8 cellular contexts compared by ENCODE assay signal in genomic region chr19:47746129-47746528, GRCh38. TPM values are rescaled to one million over a fixed set of nuclear protein-coding genes. Genes with fewer than 3 reads are reported as not detected.
DNase-seq lines count a peak whose midpoint lies in the region; TF ChIP-seq lines count a peak whose summit lies in the region.
"Not testable (repeated sequence)": the region's sequence is repeated elsewhere in the genome, so short reads cannot be mapped to it uniquely, and the experiment has no call there.
"Had no signal": no experiment of that assay in that cellular context is flagged by ENCODE, and none has a peak within 500 bp of the region (broad histone marks: within the 10 kb centered on the region; RNA-seq: fewer than 3 reads in every experiment).

No MANE protein-coding gene starts in this region.

- H3K9ac ChIP-seq in OCI-LY1 (ENCODE audit: low read length) (peak overlapping the region; percentile 90), mesenchymal stem cell (ENCODE audit: low read length) (peak overlapping the region; percentile 95), smooth muscle cell (ENCODE audit: low read depth) (peak overlapping the region; percentile 94)

- H3K27me3 Mint-ChIP-seq in CD4-positive, alpha-beta memory T cell; activated naive CD4-positive, alpha-beta T cell treated with anti-CD3 and anti-CD28 coated beads, Interleukin-2, amount 50 U/mL, for 24 hours: not testable (repeated sequence)

- DNase-seq in CD4-positive, alpha-beta memory T cell; epithelial cell of prostate (ENCODE audit: low read depth, low spot score); mesenchymal stem cell; smooth muscle cell (lab: John Stamatoyannopoulos, UW; ENCODE audit: unreplicated experiment): not testable (repeated sequence)

- CTCF ChIA-PET in CD4-positive, alpha-beta memory T cell (lab: Charles Lee; ENCODE audit: partially characterized antibody), result interaction anchor here (0.9 to 4.7 kb wide), 5 partner anchors 21 to 310 kb away, joined by 3 to 44 read pairs (median 3); partner anchors contain the start of gene EHD2

- H3K36me3 ChIP-seq in CD4-positive, alpha-beta memory T cell (ENCODE audit: insufficient read depth, low read length), result peaks cover 32% of the 10 kb centered on the region
- H3K36me3 ChIP-seq in OCI-LY1 (ENCODE audit: insufficient read depth, low read length), result peaks cover 41% of the 10 kb centered on the region
- peaks cover 50 to 61% of the 10 kb centered on the region in 2 experiments for H3K36me3 ChIP-seq in mesenchymal stem cell (ENCODE audit: control insufficient read depth in 1 of 2, insufficient read depth in 2 of 2, low read depth in 1 of 2, low read length in 2 of 2)
- H3K36me3 ChIP-seq in smooth muscle cell (ENCODE audit: low read depth), result not testable (repeated sequence)

- H3K4me2 ChIP-seq in OCI-LY1 (ENCODE audit: low read length), result peak overlapping the region; percentile 77
- peak overlapping the region; percentile 56 for H3K4me2 ChIP-seq in mesenchymal stem cell (ENCODE audit: low read length, poor library complexity, severe bottlenecking)
- H3K4me2 ChIP-seq in smooth muscle cell, result peak overlapping the region; percentile 98

- H3K27ac ChIP-seq in CD4-positive, alpha-beta memory T cell (ENCODE audit: low read depth, low read length); OCI-LY1 (ENCODE audit: low read depth, low read length, poor library complexity, severe bottlenecking); mesenchymal stem cell (ENCODE audit: low read length, poor library complexity, severe bottlenecking); smooth muscle cell (ENCODE audit: low read depth): not testable (repeated sequence)
- H3K27ac ChIP-seq in epithelial cell of prostate, result peak overlapping the region; percentile 91

- not testable (repeated sequence) for H2BK120ac ChIP-seq in mesenchymal stem cell (ENCODE audit: low read depth, low read length)

- H4K20me1 ChIP-seq in OCI-LY1 (ENCODE audit: insufficient read depth, low read length), result not testable (repeated sequence)
- peaks cover 40% of the 10 kb centered on the region for H4K20me1 ChIP-seq in smooth muscle cell (ENCODE audit: low read depth)

- not testable (repeated sequence) for H3K4ac ChIP-seq in mesenchymal stem cell (ENCODE audit: low read depth in 1 of 2, low read length in 2 of 2)

- not testable (repeated sequence) for H3K9me3 Mint-ChIP-seq in CD4-positive, alpha-beta memory T cell; activated naive CD4-positive, alpha-beta T cell treated with anti-CD3 and anti-CD28 coated beads, Interleukin-2, amount 50 U/mL, for 24 hours

- peaks cover 10 to 32% of the 10 kb centered on the region in 2 donors for H3K36me3 Mint-ChIP-seq in CD4-positive, alpha-beta memory T cell
- H3K36me3 Mint-ChIP-seq in activated naive CD4-positive, alpha-beta T cell treated with anti-CD3 and anti-CD28 coated beads, Interleukin-2, amount 50 U/mL, for 24 hours, result peaks cover 13% of the 10 kb centered on the region

- 85% methylated on average over 17 of the region's 17 CpGs for WGBS in mesenchymal stem cell
- 70% methylated on average over 17 of the region's 17 CpGs for WGBS in smooth muscle cell (ENCODE audit: low lambda C conversion rate)

- H3K27ac Mint-ChIP-seq in CD4-positive, alpha-beta memory T cell, result peak overlapping the region; percentile 98 to 100 (median 100)
- peak overlapping the region; percentile 100 for H3K27ac Mint-ChIP-seq in activated naive CD4-positive, alpha-beta T cell treated with anti-CD3 and anti-CD28 coated beads, Interleukin-2, amount 50 U/mL, for 24 hours

- H3F3A ChIP-seq in OCI-LY1 (ENCODE audit: insufficient read depth, low read length), result not testable (repeated sequence)
- H3F3A ChIP-seq in smooth muscle cell (ENCODE audit: low read depth), result peaks cover 21% of the 10 kb centered on the region

- H2BK5ac ChIP-seq in mesenchymal stem cell (ENCODE audit: low read depth, low read length, poor library complexity, severe bottlenecking), result not testable (repeated sequence)

- H3K4me3 Mint-ChIP-seq in CD4-positive, alpha-beta memory T cell, result peak overlapping the region; percentile 97 to 100 (median 99)
- H3K4me3 Mint-ChIP-seq in activated naive CD4-positive, alpha-beta T cell treated with anti-CD3 and anti-CD28 coated beads, Interleukin-2, amount 50 U/mL, for 24 hours, result peak overlapping the region; percentile 100

- H4K8ac ChIP-seq in mesenchymal stem cell (ENCODE audit: low read length), result not testable (repeated sequence)

- H3K18ac ChIP-seq in mesenchymal stem cell (ENCODE audit: low read depth in 1 of 2, low read length in 2 of 2), result not testable (repeated sequence)

- H3K9me3 ChIP-seq in CD4-positive, alpha-beta memory T cell (ENCODE audit: control insufficient read depth in 1 of 2, low read length in 2 of 2); OCI-LY1 (ENCODE audit: low read length); mesenchymal stem cell (ENCODE audit: control insufficient read depth, low read length); smooth muscle cell (replicated peaks; ENCODE audit: low read depth): not testable (repeated sequence)

- H3K4me3 ChIP-seq in CD4-positive, alpha-beta memory T cell (ENCODE audit: low read length in 2 of 2), result peak overlapping the region in 1 of 2 donors; percentile 91
- H3K4me3 ChIP-seq in OCI-LY1 (ENCODE audit: low read depth, low read length, poor library complexity, severe bottlenecking) (peak overlapping the region; percentile 94), mesenchymal stem cell (ENCODE audit: insufficient read depth in 1 of 2, low read depth in 1 of 2, low read length in 2 of 2) (peak overlapping the region; percentile 44 to 83), smooth muscle cell (peak overlapping the region; percentile 100)

- peaks cover 54% of the 10 kb centered on the region for H3K4me1 ChIP-seq in CD4-positive, alpha-beta memory T cell (ENCODE audit: insufficient read depth, low read length)
- H3K4me1 ChIP-seq in OCI-LY1 (ENCODE audit: insufficient read depth, low read length, severe bottlenecking) (peaks cover 48% of the 10 kb centered on the region), mesenchymal stem cell (ENCODE audit: control insufficient read depth, insufficient read depth, low read depth, low read length) (peaks cover 28% of the 10 kb centered on the region), smooth muscle cell (ENCODE audit: low read depth) (peaks cover 11% of the 10 kb centered on the region)

- POLR2A ChIA-PET in CD4-positive, alpha-beta memory T cell (lab: Charles Lee; ENCODE audit: partially characterized antibody), result interaction anchor here (1.0 to 2.8 kb wide), 7 partner anchors 12 to 262 kb away, joined by 3 to 14 read pairs (median 4); partner anchors contain the start of genes KPTN and SELENOW

- intact Hi-C loops in CD4-positive, alpha-beta memory T cell (cut with micrococcal nuclease), result loop anchor here (10.0 kb wide), 1 partner anchor 141 kb away; the partner anchor contains the start of gene BICRA

- H3K9me2 ChIP-seq in OCI-LY1 (ENCODE audit: low read depth, low read length), result not testable (repeated sequence)

- not testable (repeated sequence) for H2AFZ ChIP-seq in OCI-LY1 (ENCODE audit: low read length); mesenchymal stem cell (ENCODE audit: low read depth, low read length); smooth muscle cell (ENCODE audit: low read depth)

- H3K79me2 ChIP-seq in OCI-LY1 (ENCODE audit: insufficient read depth, low read length) (peaks cover 11% of the 10 kb centered on the region; the same call in 1 of the 2 replicates), smooth muscle cell (ENCODE audit: low read depth) (peaks cover 37% of the 10 kb centered on the region)

- H2AK5ac ChIP-seq in mesenchymal stem cell (ENCODE audit: low read length, severe bottlenecking), result not testable (repeated sequence)

- H2BK15ac ChIP-seq in mesenchymal stem cell (ENCODE audit: low read depth, poor library complexity, severe bottlenecking), result not testable (repeated sequence)

- H3K79me1 ChIP-seq in mesenchymal stem cell (replicated peaks; ENCODE audit: low read length, poor library complexity, severe bottlenecking), result peaks cover 35% of the 10 kb centered on the region

- H3K4me1 Mint-ChIP-seq in CD4-positive, alpha-beta memory T cell, result peaks cover 18 to 49% (median 31%) of the 10 kb centered on the region in 4 donors
- peaks cover 47% of the 10 kb centered on the region for H3K4me1 Mint-ChIP-seq in activated naive CD4-positive, alpha-beta T cell treated with anti-CD3 and anti-CD28 coated beads, Interleukin-2, amount 50 U/mL, for 24 hours

- TF ChIP-seq CTCF in OCI-LY1 (IDR thresholded peaks at IDR 0.05; ENCODE audit: low read length); smooth muscle cell (IDR thresholded peaks at IDR 0.05; ENCODE audit: borderline replicate concordance, insufficient read depth, poor library complexity, severe bottlenecking): not testable (repeated sequence)

- H4K91ac ChIP-seq in mesenchymal stem cell (ENCODE audit: low read length), result not testable (repeated sequence)

- H3K27me3 ChIP-seq in CD4-positive, alpha-beta memory T cell (ENCODE audit: insufficient read depth, low read length); OCI-LY1 (ENCODE audit: insufficient read depth, low read length); mesenchymal stem cell (ENCODE audit: control insufficient read depth in 1 of 2, insufficient read depth in 1 of 2, low read length in 2 of 2); smooth muscle cell (ENCODE audit: low read depth): not testable (repeated sequence)

- H3K23ac ChIP-seq in mesenchymal stem cell (ENCODE audit: low read length in 2 of 2), result not testable (repeated sequence)

- not testable (repeated sequence) for H3K14ac ChIP-seq in mesenchymal stem cell (ENCODE audit: low read length in 2 of 2)

- H2BK12ac ChIP-seq in mesenchymal stem cell (ENCODE audit: low read length in 2 of 2), result not testable (repeated sequence)

RNA-seq across cellular contexts. Expression of gene NOP53, which starts 0.8 kb away (rescaled TPM):
- 100 to 1,000 TPM; 863 to 875 TPM for total RNA-seq in CD4-positive, alpha-beta memory T cell
- 100 to 1,000 TPM; 156 to 225 TPM for polyA plus RNA-seq in CD4-positive, alpha-beta memory T cell
- 245 TPM for polyA plus RNA-seq in mesenchymal stem cell (2013, experiment 1 of 2)
- 251 TPM for polyA plus RNA-seq in mesenchymal stem cell (2013, experiment 2 of 2)
- total RNA-seq in smooth muscle cell, result 42.8 and 48.9 TPM in 2 replicates
- 74.5 and 95.2 TPM in 2 replicates for polyA plus RNA-seq in smooth muscle cell

RNA-seq across cellular contexts. Expression of gene SELENOW, which starts 32.4 kb away (rescaled TPM):
- total RNA-seq in CD4-positive, alpha-beta memory T cell, result 100 to 1,000 TPM; 116 to 122 TPM
- polyA plus RNA-seq in CD4-positive, alpha-beta memory T cell, result 100 to 1,000 TPM; 350 to 352 TPM
- 370 TPM for polyA plus RNA-seq in mesenchymal stem cell (2013, experiment 1 of 2)
- 374 TPM for polyA plus RNA-seq in mesenchymal stem cell (2013, experiment 2 of 2)
- total RNA-seq in smooth muscle cell, result 415 and 441 TPM in 2 replicates
- polyA plus RNA-seq in smooth muscle cell, result 527 and 558 TPM in 2 replicates

RNA-seq across cellular contexts. Expression of gene EHD2, which starts 32.9 kb away (rescaled TPM):
- not detected for total RNA-seq in CD4-positive, alpha-beta memory T cell
- not detected for polyA plus RNA-seq in CD4-positive, alpha-beta memory T cell
- polyA plus RNA-seq in mesenchymal stem cell (2013, experiment 1 of 2), result 340 TPM
- polyA plus RNA-seq in mesenchymal stem cell (2013, experiment 2 of 2), result 325 TPM
- 44.3 and 65.6 TPM in 2 replicates for total RNA-seq in smooth muscle cell
- 200 TPM in 2 replicates for polyA plus RNA-seq in smooth muscle cell

RNA-seq across cellular contexts. Expression of gene TPRX1, which starts 58.2 kb away (rescaled TPM):
- not detected for total RNA-seq in CD4-positive, alpha-beta memory T cell
- polyA plus RNA-seq in CD4-positive, alpha-beta memory T cell, result not detected
- polyA plus RNA-seq in mesenchymal stem cell (2013, experiment 1 of 2), result not detected
- polyA plus RNA-seq in mesenchymal stem cell (2013, experiment 2 of 2), result not detected
- not detected in 2 replicates for total RNA-seq in smooth muscle cell
- polyA plus RNA-seq in smooth muscle cell, result not detected in 2 replicates
- total RNA-seq: frontal cortex, myocyte had no signal

Comparison
In these comparisons a context has a peak if more than half of its experiments do, and no peak if none do; other contexts are left out.
1. RNA of gene NOP53, which starts 0.8 kb away (total RNA-seq): 863 to 875 TPM in CD4-positive, alpha-beta memory T cell; 42.8 to 48.9 TPM in smooth muscle cell; every median in the first group is over 10 times any median in the second.
2. RNA of gene EHD2, which starts 32.9 kb away (total RNA-seq): 44.3 to 65.6 TPM in smooth muscle cell; not detected in CD4-positive, alpha-beta memory T cell; every median in the first group is over 10 times any median in the second.
3. Peak in every context shown above with its lines, with median percentiles within 50 percentile points of each other: H3K4me2 ChIP-seq and H3K9ac ChIP-seq.